2 cellular contexts compared by ENCODE assay signal in the genomic region with DNA sequence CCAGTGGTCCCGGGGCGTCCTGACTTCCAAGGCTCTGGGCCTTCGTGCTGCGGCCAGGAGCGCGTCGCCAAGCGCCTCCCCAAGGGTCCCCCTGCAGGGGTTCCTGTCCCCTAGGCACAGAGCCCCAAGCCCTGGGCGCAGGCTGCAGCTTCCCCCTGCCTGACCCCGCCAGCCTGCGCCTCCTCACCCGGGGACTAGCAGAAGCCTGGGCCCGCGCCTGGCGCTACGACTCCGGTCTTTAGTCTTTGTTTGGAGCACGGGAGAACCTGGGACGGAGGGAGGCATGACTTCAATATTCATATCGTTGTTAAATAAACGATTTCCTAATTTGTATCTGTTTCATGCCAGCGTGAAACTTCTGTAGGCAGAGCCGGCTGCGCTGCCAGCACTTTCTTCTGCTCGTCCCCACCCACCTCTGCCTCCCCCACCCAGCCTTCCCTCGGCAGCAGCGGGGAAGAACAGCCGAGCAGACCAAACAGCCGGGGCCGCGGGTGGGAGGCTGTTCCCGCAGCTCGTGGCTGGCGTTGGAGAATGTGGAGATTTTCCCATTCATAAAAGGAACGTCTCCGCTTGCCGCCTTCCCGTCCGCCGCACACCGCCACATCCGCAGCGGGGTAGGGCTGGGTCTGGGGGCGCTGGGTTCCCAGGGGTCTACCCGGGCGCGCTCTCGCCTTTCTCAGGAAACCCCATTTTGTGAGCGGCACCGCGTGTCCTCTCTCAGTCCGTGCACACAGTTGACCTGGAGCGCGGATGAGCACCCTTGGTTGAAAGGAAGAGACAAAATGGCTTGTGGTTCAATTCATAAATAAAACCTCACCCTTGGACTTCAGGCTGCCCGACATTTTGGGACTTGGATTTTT.
TF ChIP-seq lines count a peak whose summit lies in the region.

No MANE protein-coding gene starts in this region.

TF ChIP-seq in HEK293, 187 proteins besides CTCF, POLR2A, EP300 and RAD21 (continues in another document):
- TF ChIP-seq, protein P1, sequence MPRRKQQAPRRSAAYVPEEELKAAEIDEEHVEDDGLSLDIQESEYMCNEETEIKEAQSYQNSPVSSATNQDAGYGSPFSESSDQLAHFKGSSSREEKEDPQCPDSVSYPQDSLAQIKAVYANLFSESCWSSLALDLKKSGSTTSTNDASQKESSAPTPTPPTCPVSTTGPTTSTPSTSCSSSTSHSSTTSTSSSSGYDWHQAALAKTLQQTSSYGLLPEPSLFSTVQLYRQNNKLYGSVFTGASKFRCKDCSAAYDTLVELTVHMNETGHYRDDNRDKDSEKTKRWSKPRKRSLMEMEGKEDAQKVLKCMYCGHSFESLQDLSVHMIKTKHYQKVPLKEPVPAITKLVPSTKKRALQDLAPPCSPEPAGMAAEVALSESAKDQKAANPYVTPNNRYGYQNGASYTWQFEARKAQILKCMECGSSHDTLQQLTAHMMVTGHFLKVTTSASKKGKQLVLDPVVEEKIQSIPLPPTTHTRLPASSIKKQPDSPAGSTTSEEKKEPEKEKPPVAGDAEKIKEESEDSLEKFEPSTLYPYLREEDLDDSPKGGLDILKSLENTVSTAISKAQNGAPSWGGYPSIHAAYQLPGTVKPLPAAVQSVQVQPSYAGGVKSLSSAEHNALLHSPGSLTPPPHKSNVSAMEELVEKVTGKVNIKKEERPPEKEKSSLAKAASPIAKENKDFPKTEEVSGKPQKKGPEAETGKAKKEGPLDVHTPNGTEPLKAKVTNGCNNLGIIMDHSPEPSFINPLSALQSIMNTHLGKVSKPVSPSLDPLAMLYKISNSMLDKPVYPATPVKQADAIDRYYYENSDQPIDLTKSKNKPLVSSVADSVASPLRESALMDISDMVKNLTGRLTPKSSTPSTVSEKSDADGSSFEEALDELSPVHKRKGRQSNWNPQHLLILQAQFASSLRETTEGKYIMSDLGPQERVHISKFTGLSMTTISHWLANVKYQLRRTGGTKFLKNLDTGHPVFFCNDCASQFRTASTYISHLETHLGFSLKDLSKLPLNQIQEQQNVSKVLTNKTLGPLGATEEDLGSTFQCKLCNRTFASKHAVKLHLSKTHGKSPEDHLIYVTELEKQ (tag by site-specific recombination; IDR thresholded peaks at IDR 0.05; ENCODE audit: borderline replicate concordance), result no peak
- TF ChIP-seq, protein P2, sequence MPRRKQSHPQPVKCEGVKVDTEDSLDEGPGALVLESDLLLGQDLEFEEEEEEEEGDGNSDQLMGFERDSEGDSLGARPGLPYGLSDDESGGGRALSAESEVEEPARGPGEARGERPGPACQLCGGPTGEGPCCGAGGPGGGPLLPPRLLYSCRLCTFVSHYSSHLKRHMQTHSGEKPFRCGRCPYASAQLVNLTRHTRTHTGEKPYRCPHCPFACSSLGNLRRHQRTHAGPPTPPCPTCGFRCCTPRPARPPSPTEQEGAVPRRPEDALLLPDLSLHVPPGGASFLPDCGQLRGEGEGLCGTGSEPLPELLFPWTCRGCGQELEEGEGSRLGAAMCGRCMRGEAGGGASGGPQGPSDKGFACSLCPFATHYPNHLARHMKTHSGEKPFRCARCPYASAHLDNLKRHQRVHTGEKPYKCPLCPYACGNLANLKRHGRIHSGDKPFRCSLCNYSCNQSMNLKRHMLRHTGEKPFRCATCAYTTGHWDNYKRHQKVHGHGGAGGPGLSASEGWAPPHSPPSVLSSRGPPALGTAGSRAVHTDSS (tag by site-specific recombination; IDR thresholded peaks at IDR 0.05), result no peak
- TF ChIP-seq, protein P3, sequence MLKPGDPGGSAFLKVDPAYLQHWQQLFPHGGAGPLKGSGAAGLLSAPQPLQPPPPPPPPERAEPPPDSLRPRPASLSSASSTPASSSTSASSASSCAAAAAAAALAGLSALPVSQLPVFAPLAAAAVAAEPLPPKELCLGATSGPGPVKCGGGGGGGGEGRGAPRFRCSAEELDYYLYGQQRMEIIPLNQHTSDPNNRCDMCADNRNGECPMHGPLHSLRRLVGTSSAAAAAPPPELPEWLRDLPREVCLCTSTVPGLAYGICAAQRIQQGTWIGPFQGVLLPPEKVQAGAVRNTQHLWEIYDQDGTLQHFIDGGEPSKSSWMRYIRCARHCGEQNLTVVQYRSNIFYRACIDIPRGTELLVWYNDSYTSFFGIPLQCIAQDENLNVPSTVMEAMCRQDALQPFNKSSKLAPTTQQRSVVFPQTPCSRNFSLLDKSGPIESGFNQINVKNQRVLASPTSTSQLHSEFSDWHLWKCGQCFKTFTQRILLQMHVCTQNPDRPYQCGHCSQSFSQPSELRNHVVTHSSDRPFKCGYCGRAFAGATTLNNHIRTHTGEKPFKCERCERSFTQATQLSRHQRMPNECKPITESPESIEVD (tag by site-specific recombination; IDR thresholded peaks at IDR 0.05), result no peak
- no peak for TF ChIP-seq ZNF555 (tag by site-specific recombination; conservative IDR thresholded peaks at IDR 0.05)
- TF ChIP-seq, protein P4, sequence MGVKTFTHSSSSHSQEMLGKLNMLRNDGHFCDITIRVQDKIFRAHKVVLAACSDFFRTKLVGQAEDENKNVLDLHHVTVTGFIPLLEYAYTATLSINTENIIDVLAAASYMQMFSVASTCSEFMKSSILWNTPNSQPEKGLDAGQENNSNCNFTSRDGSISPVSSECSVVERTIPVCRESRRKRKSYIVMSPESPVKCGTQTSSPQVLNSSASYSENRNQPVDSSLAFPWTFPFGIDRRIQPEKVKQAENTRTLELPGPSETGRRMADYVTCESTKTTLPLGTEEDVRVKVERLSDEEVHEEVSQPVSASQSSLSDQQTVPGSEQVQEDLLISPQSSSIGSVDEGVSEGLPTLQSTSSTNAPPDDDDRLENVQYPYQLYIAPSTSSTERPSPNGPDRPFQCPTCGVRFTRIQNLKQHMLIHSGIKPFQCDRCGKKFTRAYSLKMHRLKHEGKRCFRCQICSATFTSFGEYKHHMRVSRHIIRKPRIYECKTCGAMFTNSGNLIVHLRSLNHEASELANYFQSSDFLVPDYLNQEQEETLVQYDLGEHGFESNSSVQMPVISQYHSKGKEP (tag by site-specific recombination; IDR thresholded peaks at IDR 0.05), result no peak
- no peak for TF ChIP-seq ZBTB8A (tag by site-specific recombination; IDR thresholded peaks at IDR 0.05)
- TF ChIP-seq, protein P5, sequence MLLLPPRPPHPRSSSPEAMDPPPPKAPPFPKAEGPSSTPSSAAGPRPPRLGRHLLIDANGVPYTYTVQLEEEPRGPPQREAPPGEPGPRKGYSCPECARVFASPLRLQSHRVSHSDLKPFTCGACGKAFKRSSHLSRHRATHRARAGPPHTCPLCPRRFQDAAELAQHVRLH (tag by site-specific recombination; IDR thresholded peaks at IDR 0.05), result no peak
- no peak for TF ChIP-seq ZNF768 (tag by site-specific recombination; IDR thresholded peaks at IDR 0.05)
- no peak for TF ChIP-seq ZNF169 (tag by site-specific recombination; IDR thresholded peaks at IDR 0.05)
- TF ChIP-seq, protein P6, sequence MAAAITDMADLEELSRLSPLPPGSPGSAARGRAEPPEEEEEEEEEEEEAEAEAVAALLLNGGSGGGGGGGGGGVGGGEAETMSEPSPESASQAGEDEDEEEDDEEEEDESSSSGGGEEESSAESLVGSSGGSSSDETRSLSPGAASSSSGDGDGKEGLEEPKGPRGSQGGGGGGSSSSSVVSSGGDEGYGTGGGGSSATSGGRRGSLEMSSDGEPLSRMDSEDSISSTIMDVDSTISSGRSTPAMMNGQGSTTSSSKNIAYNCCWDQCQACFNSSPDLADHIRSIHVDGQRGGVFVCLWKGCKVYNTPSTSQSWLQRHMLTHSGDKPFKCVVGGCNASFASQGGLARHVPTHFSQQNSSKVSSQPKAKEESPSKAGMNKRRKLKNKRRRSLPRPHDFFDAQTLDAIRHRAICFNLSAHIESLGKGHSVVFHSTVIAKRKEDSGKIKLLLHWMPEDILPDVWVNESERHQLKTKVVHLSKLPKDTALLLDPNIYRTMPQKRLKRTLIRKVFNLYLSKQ (tag by site-specific recombination; IDR thresholded peaks at IDR 0.05; ENCODE audit: borderline replicate concordance), result no peak
- TF ChIP-seq ZBTB7A (tag by site-specific recombination; IDR thresholded peaks at IDR 0.05; ENCODE audit: low read depth), result no peak
- TF ChIP-seq ZNF274 (IDR thresholded peaks at IDR 0.05; ENCODE audit: low read length), result no peak
- no peak for TF ChIP-seq ZNF274 (tag by site-specific recombination; IDR thresholded peaks at IDR 0.05; ENCODE audit: borderline replicate concordance)

TF ChIP-seq in H1, 55 proteins besides CTCF, POLR2A, EP300 and RAD21 (continued from another document):
- TF ChIP-seq KDM4A (IDR thresholded peaks at IDR 0.05; ENCODE audit: low read depth, low read length, severe bottlenecking), result no peak
- peak; percentile 88 for TF ChIP-seq SUZ12 (IDR thresholded peaks at IDR 0.05; ENCODE audit: low read length)
- TF ChIP-seq POU5F1 (IDR thresholded peaks at IDR 0.05; ENCODE audit: low read depth, low read length), result no peak
- TF ChIP-seq, protein P7, sequence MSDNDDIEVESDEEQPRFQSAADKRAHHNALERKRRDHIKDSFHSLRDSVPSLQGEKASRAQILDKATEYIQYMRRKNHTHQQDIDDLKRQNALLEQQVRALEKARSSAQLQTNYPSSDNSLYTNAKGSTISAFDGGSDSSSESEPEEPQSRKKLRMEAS (IDR thresholded peaks at IDR 0.05), result 0 out of 2 replicates have a peak, but pooled peaks have one; percentile 21
- TF ChIP-seq GABPA (IDR thresholded peaks at IDR 0.05; ENCODE audit: borderline replicate concordance, insufficient read depth, low read length), result no peak
